In the genomic region with DNA sequence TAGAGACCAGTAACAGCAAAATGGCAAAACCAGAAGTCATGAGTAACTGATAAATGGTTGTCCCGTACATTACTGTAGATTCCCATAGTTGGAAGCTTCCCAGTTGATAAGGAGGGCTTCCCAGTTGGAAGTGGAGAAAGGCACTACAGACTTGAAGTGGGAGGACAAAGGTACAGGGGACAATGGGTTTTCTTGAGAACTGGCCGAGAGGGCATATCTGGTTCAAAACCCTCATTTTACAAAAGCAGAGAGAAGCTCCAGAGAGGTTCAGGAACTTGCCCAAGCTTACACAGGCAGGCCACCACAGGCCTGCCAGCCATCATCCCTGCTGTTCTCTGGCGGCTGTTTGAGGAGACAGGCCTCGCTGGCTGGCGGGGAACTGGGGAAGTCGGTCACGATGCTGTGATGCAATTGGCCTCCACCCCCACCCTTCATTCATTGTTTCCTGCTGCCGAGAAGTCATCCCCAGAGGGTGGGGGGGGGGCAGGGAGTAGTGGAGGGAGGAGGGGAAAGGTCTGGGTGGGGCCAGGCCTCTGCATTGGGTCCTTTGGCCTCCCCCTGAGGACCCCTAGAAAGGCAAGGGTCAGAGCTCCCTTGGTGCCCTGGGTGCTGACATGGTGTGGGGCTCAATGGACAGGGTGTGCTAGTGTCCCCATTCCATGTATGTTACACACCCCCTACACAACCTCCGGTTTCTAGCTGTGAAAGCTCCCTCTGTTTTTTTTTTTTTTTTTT, we compare ENCODE assay signal across 8 cellular contexts. TPM values are rescaled to one million over a fixed set of nuclear protein-coding genes. Genes with fewer than 3 reads are reported as not detected.
A peak's percentile ranks its signal among the peaks of the same experiment; 100 is the strongest.
DNase-seq lines count a peak whose midpoint lies in the region; ATAC-seq, FAIRE-seq and TF ChIP-seq lines count a peak whose summit lies in the region.

No MANE protein-coding gene starts in this region.

- H3K36me3 ChIP-seq in GM23248 (ENCODE audit: low read depth) = no peaks in the 10 kb centered on the region
- peaks cover 4% of the 10 kb centered on the region for H3K36me3 ChIP-seq in astrocyte (ENCODE audit: insufficient read depth, low read length)

- TF ChIP-seq CTCF in astrocyte (IDR thresholded peaks at IDR 0.05; ENCODE audit: insufficient read depth, low read depth, low read length) = no peak

- POLR2A ChIA-PET in T-cell (lab: Charles Lee) = interaction anchor here (0.5 to 1.2 kb wide), 9 partner anchors 9 to 492 kb away, joined by 3 to 9 read pairs (median 4); no protein-coding TSS in a partner anchor

- no peak for FAIRE-seq in astrocyte (lab: Jason Lieb, UNC)

- H2AFZ ChIP-seq in GM23248 (no peak overlapping the region), astrocyte (ENCODE audit: low read depth, low read length) (no peak overlapping the region)

- peaks cover 65 to 69% (median 67%) of the 10 kb centered on the region in 3 donors for H3K4me1 Mint-ChIP-seq in T-cell
- H3K4me1 Mint-ChIP-seq in astrocyte (ENCODE audit: low read depth, unreplicated experiment) = peaks cover 19% of the 10 kb centered on the region

- no peaks in the 10 kb centered on the region for H4K20me1 ChIP-seq in GM23248 (ENCODE audit: insufficient read depth)
- H4K20me1 ChIP-seq in astrocyte (ENCODE audit: insufficient read depth, low read length) = peaks cover 13% of the 10 kb centered on the region

- ATAC-seq in T-cell (replicated peaks in 1 of 4) (peak in 1 of 4 experiments; percentile 5), HG02885 (IDR thresholded peaks at IDR 0.05; ENCODE audit: poor library complexity, unreplicated experiment) (no peak), GM18502 (IDR thresholded peaks at IDR 0.05; ENCODE audit: poor library complexity, unreplicated experiment) (no peak), HG03196 (IDR thresholded peaks at IDR 0.05; ENCODE audit: unreplicated experiment) (no peak)

- in situ Hi-C loops in GM23248 (cut with MboI) = no loop called here

- CTCF ChIA-PET in T-cell (lab: Charles Lee) = interaction anchor here (0.6 to 1.5 kb wide), 8 partner anchors 59 to 904 kb away, joined by 3 to 13 read pairs (median 4); no protein-coding TSS in a partner anchor

- H3K4me1 ChIP-seq in GM23248 (ENCODE audit: insufficient read depth) = peaks cover 22% of the 10 kb centered on the region
- peaks cover 13% of the 10 kb centered on the region for H3K4me1 ChIP-seq in astrocyte (ENCODE audit: insufficient read depth, low read length)

- H3K27ac Mint-ChIP-seq in T-cell = peak overlapping the region; percentile 95 to 96
- H3K27ac Mint-ChIP-seq in astrocyte (ENCODE audit: unreplicated experiment) = peak overlapping the region; percentile 58

- no peaks in the 10 kb centered on the region for H3K9me3 Mint-ChIP-seq in T-cell
- H3K9me3 Mint-ChIP-seq in astrocyte (ENCODE audit: unreplicated experiment) = no peaks in the 10 kb centered on the region

- H3K27me3 ChIP-seq in GM23248 (replicated peaks; ENCODE audit: insufficient read depth) (no peaks in the 10 kb centered on the region), astrocyte (ENCODE audit: insufficient read depth, low read length) (no peaks in the 10 kb centered on the region)

- WGBS in GM23248 (ENCODE audit: low coverage in 1 of 2, low lambda C conversion rate in 2 of 2, missing lambda C conversion rate in 2 of 2), 2 experiments = 16 to 18% methylated on average over 7 to 9 of the region's 9 CpGs

- peak overlapping the region; percentile 51 for H3K4me2 ChIP-seq in GM23248 (ENCODE audit: unreplicated experiment)
- peak overlapping the region; percentile 83 for H3K4me2 ChIP-seq in astrocyte (ENCODE audit: low read length)

- peak overlapping the region; percentile 73 for H3K27ac ChIP-seq in GM23248
- H3K27ac ChIP-seq in astrocyte (ENCODE audit: low read depth, low read length) = peak overlapping the region; percentile 52

- peak; percentile 90 for DNase-seq in GM23248
- peak in 33 of 34 experiments; percentile 57 to 75 (median 67) for DNase-seq in T-cell
- peak; percentile 51 for DNase-seq in astrocyte (ENCODE audit: low read depth)
- DNase-seq in hypothalamus (lab: John Stamatoyannopoulos, UW) = peak in 49 of 51 donors; percentile 15 to 87 (median 63)
- peak; percentile 73 to 78 (median 77) for DNase-seq in stimulated activated CD4-positive, alpha-beta T cell treated with anti-CD3 and anti-CD28 coated beads, Interleukin-12 subunit alpha, Interleukin-12 subunit beta, amount 100 ng/mL, for 48 hours (ENCODE audit: low read depth in 2 of 3, low spot score in 1 of 3)

- H3K36me3 Mint-ChIP-seq in T-cell = peaks cover 23% of the 10 kb centered on the region
- no peaks in the 10 kb centered on the region for H3K36me3 Mint-ChIP-seq in astrocyte (ENCODE audit: low read depth, unreplicated experiment)

- H3K9me3 ChIP-seq in GM23248 (ENCODE audit: low read depth) (no peaks in the 10 kb centered on the region), astrocyte (ENCODE audit: insufficient read depth, low read depth, low read length) (no peaks in the 10 kb centered on the region)

- H3K79me2 ChIP-seq in GM23248 (ENCODE audit: insufficient read depth) = peaks cover 44% of the 10 kb centered on the region
- peaks cover 44% of the 10 kb centered on the region for H3K79me2 ChIP-seq in astrocyte (ENCODE audit: insufficient read depth, low read length)

- H3K4me3 ChIP-seq in GM23248 = no peak overlapping the region; the same call in 1 of the 2 replicates
- H3K4me3 ChIP-seq in astrocyte (ENCODE audit: insufficient read depth, low read depth, low read length) = no peak overlapping the region

- H3K4me3 Mint-ChIP-seq in T-cell (peak overlapping the region; percentile 85 to 91 (median 89)), astrocyte (ENCODE audit: unreplicated experiment) (peak overlapping the region; percentile 75)

- peaks cover 7% of the 10 kb centered on the region for H3F3A ChIP-seq in GM23248 (ENCODE audit: insufficient read depth)

- no peaks in the 10 kb centered on the region for H3K9me2 ChIP-seq in GM23248 (ENCODE audit: insufficient read depth)

- H3K27me3 Mint-ChIP-seq in T-cell (no peaks in the 10 kb centered on the region), astrocyte (ENCODE audit: low read depth, unreplicated experiment) (no peaks in the 10 kb centered on the region)

- H3K9ac ChIP-seq in GM23248 = peak overlapping the region; percentile 63
- H3K9ac ChIP-seq in astrocyte (ENCODE audit: low read length) = peak overlapping the region; percentile 39

RNA-seq across cellular contexts. Expression of a gene that starts 3.0 kb away (rescaled TPM):
- 5.6 and 6.4 TPM in 2 replicates for total RNA-seq in GM23248 (2014; rRNA removed; shearing (Covaris generic))
- polyA plus RNA-seq in GM23248 (2016; fragmentation: Nextera tagmentation; extraction: Ambion mirVana) = 0.56 and 1.2 TPM in 2 replicates
- total RNA-seq in T-cell (100 to 1,000 TPM; 163 to 277 (median 177) TPM), astrocyte (32.8 and 34.6 TPM in 2 replicates)

RNA-seq across cellular contexts. Expression of a gene that starts 27.9 kb away (rescaled TPM):
- 4.0 TPM in 1 of 2 replicates, not detected in the other for total RNA-seq in GM23248 (2014; rRNA removed; shearing (Covaris generic))
- polyA plus RNA-seq in GM23248 (2016; fragmentation: Nextera tagmentation; extraction: Ambion mirVana) = 0.31 TPM in 1 of 2 replicates, not detected in the other
- total RNA-seq in T-cell = 10 to 100 TPM; 50.7 to 66.5 (median 61.9) TPM
- total RNA-seq in astrocyte = 1.4 and 1.8 TPM in 2 replicates

RNA-seq across cellular contexts. Expression of a gene that starts 39.9 kb away (rescaled TPM):
- 3.7 and 4.0 TPM in 2 replicates for total RNA-seq in GM23248 (2014; rRNA removed; shearing (Covaris generic))
- polyA plus RNA-seq in GM23248 (2016; fragmentation: Nextera tagmentation; extraction: Ambion mirVana) = 1.3 and 1.5 TPM in 2 replicates
- 1 to 10 TPM; 3.0 to 4.3 (median 3.4) TPM for total RNA-seq in T-cell
- 2.5 and 3.8 TPM in 2 replicates for total RNA-seq in astrocyte

Comparison
In these comparisons a context has a peak if more than half of its experiments do, and no peak if none do; other contexts are left out.
1. RNA of a gene that starts 27.9 kb away (total RNA-seq): 50.7 to 66.5 TPM in T-cell; 4.0 TPM in GM23248 and 1.4 to 1.8 TPM in astrocyte; every median in the first group is over 10 times any median in the second.
2. Peak in every context shown above with its lines, with median percentiles within 50 percentile points of each other: DNase-seq.